1 cellular context compared by ENCODE assay signal in the genomic region with DNA sequence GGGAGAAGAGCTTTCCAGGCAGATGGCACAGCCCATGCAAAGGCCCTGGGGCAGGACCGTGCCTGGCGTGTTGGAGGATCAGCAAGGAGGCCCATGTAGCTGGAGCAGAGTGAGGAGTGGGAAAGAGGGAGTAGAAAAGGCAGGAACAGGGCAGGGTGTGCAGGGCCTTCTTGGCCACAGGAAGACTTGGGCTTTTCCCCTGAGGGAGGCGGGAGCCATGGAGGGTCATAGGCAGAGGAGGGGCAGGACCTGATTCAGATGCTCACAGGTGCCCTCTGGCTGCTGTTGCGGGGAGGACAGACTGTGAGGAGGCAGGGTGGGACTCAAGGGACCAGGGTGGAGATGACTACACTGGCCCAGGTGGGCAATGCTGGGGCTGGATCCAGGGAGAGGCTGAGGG.
TF ChIP-seq lines count a peak whose summit lies in the region.

No MANE protein-coding gene starts in this region.

TF ChIP-seq in HCT116, 20 proteins besides CTCF, POLR2A, EP300 and RAD21 (continued from another document):
- TF ChIP-seq ZBTB33 (IDR thresholded peaks at IDR 0.05; ENCODE audit: extremely low read depth, insufficient replicate concordance, low read length) (no peak), REST (IDR thresholded peaks at IDR 0.05; ENCODE audit: low read depth) (no peak), POLR2AphosphoS5 (IDR thresholded peaks at IDR 0.05; ENCODE audit: low read depth, low read length) (no peak), EZH2 (IDR thresholded peaks at IDR 0.05) (no peak), SP1 (IDR thresholded peaks at IDR 0.05; ENCODE audit: low read depth) (no peak), TCF7L2 (IDR thresholded peaks at IDR 0.05; ENCODE audit: borderline replicate concordance, extremely low read depth, insufficient read depth, insufficient read length) (no peak), CEBPB (IDR thresholded peaks at IDR 0.05; ENCODE audit: low read depth) (no peak), SRF (IDR thresholded peaks at IDR 0.05; ENCODE audit: low read depth) (no peak), ZFX (IDR thresholded peaks at IDR 0.05) (no peak), FOSL1 (IDR thresholded peaks at IDR 0.05; ENCODE audit: low read depth) (no peak), EZH2phosphoT487 (IDR thresholded peaks at IDR 0.05; ENCODE audit: borderline replicate concordance) (no peak), ELF1 (IDR thresholded peaks at IDR 0.05; ENCODE audit: borderline replicate concordance, low read depth) (no peak), MAX (IDR thresholded peaks at IDR 0.05) (no peak), CBX3 (IDR thresholded peaks at IDR 0.05; ENCODE audit: low read depth) (no peak), YY1 (IDR thresholded peaks at IDR 0.05; ENCODE audit: extremely low read depth, insufficient replicate concordance, low read depth, low read length) (no peak), SIN3A (IDR thresholded peaks at IDR 0.05; ENCODE audit: low read depth) (no peak), JUND (IDR thresholded peaks at IDR 0.05) (no peak)
- TF ChIP-seq, protein P1, sequence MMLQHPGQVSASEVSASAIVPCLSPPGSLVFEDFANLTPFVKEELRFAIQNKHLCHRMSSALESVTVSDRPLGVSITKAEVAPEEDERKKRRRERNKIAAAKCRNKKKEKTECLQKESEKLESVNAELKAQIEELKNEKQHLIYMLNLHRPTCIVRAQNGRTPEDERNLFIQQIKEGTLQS (IDR thresholded peaks at IDR 0.05) = no peak
